ENCODE assay signal across 18 cellular contexts in genomic region chrX:41409006-41409405, GRCh38. TPM values are rescaled to one million over a fixed set of nuclear protein-coding genes. Genes with fewer than 3 reads are reported as not detected.
DNase-seq lines count a peak whose midpoint lies in the region; ATAC-seq and TF ChIP-seq lines count a peak whose summit lies in the region.
"Had no signal": no experiment of that assay in that cellular context is flagged by ENCODE, and none has a peak within 500 bp of the region (broad histone marks: within the 10 kb centered on the region; RNA-seq: fewer than 3 reads in every experiment).

No MANE protein-coding gene starts in this region.

- DNase-seq in SK-MEL-5 (ENCODE audit: low read depth, low spot score) (peak; percentile 35), foreskin melanocyte (peak; percentile 21), occipital lobe (lab: John Stamatoyannopoulos, UW) (peak; percentile 2), SW480 (ENCODE audit: low spot score) (no peak)
- no peak for DNase-seq in naive thymus-derived CD8-positive, alpha-beta T cell
- no peak for DNase-seq in activated CD8-positive, alpha-beta T cell treated with anti-CD3 and anti-CD28 coated beads for 36 hours
- DNase-seq: ACHN; BE2C; C1 segment of cervical spinal cord; Caco-2; CD4-positive, CD25-positive, alpha-beta regulatory T cell; CD8-positive, alpha-beta memory T cell; GOT3; H7; HFFc6; IMR-90 had no signal

- in situ Hi-C loops in SK-MEL-5 (cut with HindIII; ENCODE audit: low pct_unique_long_range_greater_than_20kb, low sequenced_read_pairs): no loop called here

- H3K27ac Mint-ChIP-seq in naive thymus-derived CD8-positive, alpha-beta T cell: no peak overlapping the region
- no peak overlapping the region for H3K27ac Mint-ChIP-seq in activated CD8-positive, alpha-beta T cell treated with anti-CD3 and anti-CD28 coated beads for 36 hours
- H3K27ac Mint-ChIP-seq: CD4-positive, CD25-positive, alpha-beta regulatory T cell; CD8-positive, alpha-beta memory T cell; HFFc6 had no signal

- H3K36me3 Mint-ChIP-seq in naive thymus-derived CD8-positive, alpha-beta T cell: no peaks in the 10 kb centered on the region
- H3K36me3 Mint-ChIP-seq in activated CD8-positive, alpha-beta T cell treated with anti-CD3 and anti-CD28 coated beads for 36 hours (ENCODE audit: low read depth): no peaks in the 10 kb centered on the region
- H3K36me3 Mint-ChIP-seq: CD4-positive, CD25-positive, alpha-beta regulatory T cell had no signal

- no peak overlapping the region for H3K4me3 Mint-ChIP-seq in naive thymus-derived CD8-positive, alpha-beta T cell
- H3K4me3 Mint-ChIP-seq in activated CD8-positive, alpha-beta T cell treated with anti-CD3 and anti-CD28 coated beads for 36 hours: no peak overlapping the region
- H3K4me3 Mint-ChIP-seq: CD4-positive, CD25-positive, alpha-beta regulatory T cell; CD8-positive, alpha-beta memory T cell; HFFc6 had no signal

- no peaks in the 10 kb centered on the region for H3K4me1 Mint-ChIP-seq in naive thymus-derived CD8-positive, alpha-beta T cell
- H3K4me1 Mint-ChIP-seq in activated CD8-positive, alpha-beta T cell treated with anti-CD3 and anti-CD28 coated beads for 36 hours (ENCODE audit: low read depth): no peaks in the 10 kb centered on the region
- H3K4me1 Mint-ChIP-seq: CD8-positive, alpha-beta memory T cell had no signal

- intact Hi-C loops in activated CD8-positive, alpha-beta T cell treated with anti-CD3 and anti-CD28 coated beads for 36 hours (cut with micrococcal nuclease): no loop called here

- no peaks in the 10 kb centered on the region for H3K9me3 Mint-ChIP-seq in naive thymus-derived CD8-positive, alpha-beta T cell
- no peaks in the 10 kb centered on the region for H3K9me3 Mint-ChIP-seq in activated CD8-positive, alpha-beta T cell treated with anti-CD3 and anti-CD28 coated beads for 36 hours
- H3K9me3 Mint-ChIP-seq: CD8-positive, alpha-beta memory T cell; HFFc6 had no signal

- POLR2A ChIA-PET in naive thymus-derived CD8-positive, alpha-beta T cell (lab: Charles Lee): no interaction called here
- POLR2A ChIA-PET in activated CD8-positive, alpha-beta T cell treated with anti-CD3 and anti-CD28 coated beads for 36 hours (lab: Charles Lee): no interaction called here

- CTCF ChIA-PET in activated CD8-positive, alpha-beta T cell treated with anti-CD3 and anti-CD28 coated beads for 36 hours (lab: Charles Lee): interaction anchor here (1.1 kb wide), 1 partner anchor 26 kb away, joined by 3 read pairs; no protein-coding TSS in a partner anchor

- H3K27me3 Mint-ChIP-seq in naive thymus-derived CD8-positive, alpha-beta T cell: no peaks in the 10 kb centered on the region
- H3K27me3 Mint-ChIP-seq in activated CD8-positive, alpha-beta T cell treated with anti-CD3 and anti-CD28 coated beads for 36 hours: no peaks in the 10 kb centered on the region

- no peak for TF ChIP-seq CTCF in activated CD8-positive, alpha-beta T cell treated with anti-CD3 and anti-CD28 coated beads for 36 hours (IDR thresholded peaks at IDR 0.05)

- no peak for ATAC-seq in GM21825 (IDR thresholded peaks at IDR 0.05; ENCODE audit: unreplicated experiment)
- ATAC-seq in naive thymus-derived CD8-positive, alpha-beta T cell: no peak
- ATAC-seq in activated CD8-positive, alpha-beta T cell treated with anti-CD3 and anti-CD28 coated beads for 36 hours: no peak
- ATAC-seq: HCT116 had no signal

RNA-seq across cellular contexts. Expression of gene NYX, which starts 38.1 kb away (rescaled TPM):
- not detected in 2 replicates for total RNA-seq in SK-MEL-5 (2014; rRNA removed; shearing (Covaris generic))
- polyA plus RNA-seq in SK-MEL-5 (2015; cell fraction: cytosol; rRNA removed): not detected in 2 replicates
- not detected in 2 replicates for polyA plus RNA-seq in SK-MEL-5 (2015; cell fraction: nucleus; rRNA removed)
- total RNA-seq in occipital lobe: not detected
- total RNA-seq in naive thymus-derived CD8-positive, alpha-beta T cell: not detected
- not detected for polyA plus RNA-seq in naive thymus-derived CD8-positive, alpha-beta T cell
- total RNA-seq in activated CD8-positive, alpha-beta T cell treated with anti-CD3 and anti-CD28 coated beads for 36 hours: not detected
- total RNA-seq: Caco-2; CD8-positive, alpha-beta memory T cell; H7; HFFc6; IMR-90 had no signal
- polyA plus RNA-seq: CD4-positive, CD25-positive, alpha-beta regulatory T cell; CD8-positive, alpha-beta memory T cell; IMR-90 had no signal

Comparison
In these comparisons a context has a peak if more than half of its experiments do, and no peak if none do; other contexts are left out.
1. DNase-seq: peak in SK-MEL-5 (single experiment), foreskin melanocyte (single experiment) and occipital lobe (single experiment); none in SW480 (single experiment), naive thymus-derived CD8-positive, alpha-beta T cell (0 of 10) and activated CD8-positive, alpha-beta T cell treated with anti-CD3 and anti-CD28 coated beads for 36 hours (single experiment).